In the genomic region with DNA sequence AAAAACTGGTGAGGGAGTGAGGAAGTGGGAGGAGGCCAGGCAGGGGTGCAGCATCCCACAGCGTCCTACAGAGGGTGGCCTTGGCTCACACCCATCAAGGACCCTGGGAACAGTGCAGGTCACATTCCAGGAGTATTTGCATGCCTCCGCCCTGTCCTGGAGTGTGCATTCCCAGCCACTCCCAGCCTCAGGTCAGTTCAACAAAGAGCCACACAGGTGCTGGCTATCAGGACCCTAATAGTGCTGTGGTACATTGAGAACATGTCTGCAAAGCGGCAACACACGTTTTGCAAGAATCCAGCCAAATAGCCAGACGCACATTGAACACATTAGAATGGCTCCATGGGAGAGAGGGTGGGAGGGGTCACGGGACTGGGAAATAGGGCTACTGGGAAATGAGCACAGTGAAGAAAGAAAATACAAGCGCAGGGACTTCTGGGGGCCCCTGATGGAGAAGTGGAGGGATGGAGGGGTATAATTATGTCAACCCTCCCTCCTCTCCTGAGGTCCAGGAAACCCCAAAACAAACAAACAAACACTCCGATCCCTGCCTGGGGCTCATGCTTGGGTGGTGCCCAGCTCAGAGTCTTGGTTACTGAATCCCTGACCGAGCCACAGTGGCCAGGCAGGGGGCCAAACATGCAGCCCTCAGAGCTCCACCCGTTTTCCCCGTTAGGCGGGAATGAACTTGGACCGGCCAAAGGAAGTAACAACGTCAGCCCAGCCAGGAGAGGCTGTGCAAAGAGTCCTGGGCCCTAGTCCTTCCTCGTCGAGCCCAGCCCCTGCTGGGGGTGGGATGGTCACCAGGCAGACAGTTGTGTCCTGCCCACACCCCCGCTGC, we compare ENCODE assay signal across 1 cellular context.
TF ChIP-seq lines count a peak whose summit lies in the region.

No MANE protein-coding gene starts in this region.

TF ChIP-seq in HCT116, 20 proteins besides CTCF, POLR2A, EP300 and RAD21 (continued from another document):
- TF ChIP-seq, protein P1, sequence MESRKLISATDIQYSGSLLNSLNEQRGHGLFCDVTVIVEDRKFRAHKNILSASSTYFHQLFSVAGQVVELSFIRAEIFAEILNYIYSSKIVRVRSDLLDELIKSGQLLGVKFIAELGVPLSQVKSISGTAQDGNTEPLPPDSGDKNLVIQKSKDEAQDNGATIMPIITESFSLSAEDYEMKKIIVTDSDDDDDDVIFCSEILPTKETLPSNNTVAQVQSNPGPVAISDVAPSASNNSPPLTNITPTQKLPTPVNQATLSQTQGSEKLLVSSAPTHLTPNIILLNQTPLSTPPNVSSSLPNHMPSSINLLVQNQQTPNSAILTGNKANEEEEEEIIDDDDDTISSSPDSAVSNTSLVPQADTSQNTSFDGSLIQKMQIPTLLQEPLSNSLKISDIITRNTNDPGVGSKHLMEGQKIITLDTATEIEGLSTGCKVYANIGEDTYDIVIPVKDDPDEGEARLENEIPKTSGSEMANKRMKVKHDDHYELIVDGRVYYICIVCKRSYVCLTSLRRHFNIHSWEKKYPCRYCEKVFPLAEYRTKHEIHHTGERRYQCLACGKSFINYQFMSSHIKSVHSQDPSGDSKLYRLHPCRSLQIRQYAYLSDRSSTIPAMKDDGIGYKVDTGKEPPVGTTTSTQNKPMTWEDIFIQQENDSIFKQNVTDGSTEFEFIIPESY (IDR thresholded peaks at IDR 0.05; ENCODE audit: extremely low read depth, insufficient replicate concordance, low read length): no peak
- TF ChIP-seq SP1 (IDR thresholded peaks at IDR 0.05; ENCODE audit: low read depth): no peak
- TF ChIP-seq ATF3 (IDR thresholded peaks at IDR 0.05): no peak
- no peak for TF ChIP-seq FOSL1 (IDR thresholded peaks at IDR 0.05; ENCODE audit: low read depth)
- TF ChIP-seq EGR1 (IDR thresholded peaks at IDR 0.05; ENCODE audit: low read depth): no peak
- no peak for TF ChIP-seq SRF (IDR thresholded peaks at IDR 0.05; ENCODE audit: low read depth)
- TF ChIP-seq, protein P2, sequence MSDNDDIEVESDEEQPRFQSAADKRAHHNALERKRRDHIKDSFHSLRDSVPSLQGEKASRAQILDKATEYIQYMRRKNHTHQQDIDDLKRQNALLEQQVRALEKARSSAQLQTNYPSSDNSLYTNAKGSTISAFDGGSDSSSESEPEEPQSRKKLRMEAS (IDR thresholded peaks at IDR 0.05): no peak
- TF ChIP-seq SIN3A (IDR thresholded peaks at IDR 0.05; ENCODE audit: low read depth): no peak
- no peak for TF ChIP-seq REST (IDR thresholded peaks at IDR 0.05; ENCODE audit: low read depth)
- TF ChIP-seq ELF1 (IDR thresholded peaks at IDR 0.05; ENCODE audit: borderline replicate concordance, low read depth): no peak
- TF ChIP-seq EZH2phosphoT487 (IDR thresholded peaks at IDR 0.05; ENCODE audit: borderline replicate concordance): no peak
- no peak for TF ChIP-seq POLR2AphosphoS5 (IDR thresholded peaks at IDR 0.05; ENCODE audit: low read depth, low read length)
- no peak for TF ChIP-seq ZNF274 (IDR thresholded peaks at IDR 0.05; ENCODE audit: low read depth, low read length)
- TF ChIP-seq EZH2 (IDR thresholded peaks at IDR 0.05): no peak
- TF ChIP-seq TCF7L2 (IDR thresholded peaks at IDR 0.05; ENCODE audit: borderline replicate concordance, extremely low read depth, insufficient read depth, insufficient read length): no peak
- TF ChIP-seq JUND (IDR thresholded peaks at IDR 0.05): no peak
TF ChIP-seq in HCT116: peak in this region for 0.
